In the genomic region with DNA sequence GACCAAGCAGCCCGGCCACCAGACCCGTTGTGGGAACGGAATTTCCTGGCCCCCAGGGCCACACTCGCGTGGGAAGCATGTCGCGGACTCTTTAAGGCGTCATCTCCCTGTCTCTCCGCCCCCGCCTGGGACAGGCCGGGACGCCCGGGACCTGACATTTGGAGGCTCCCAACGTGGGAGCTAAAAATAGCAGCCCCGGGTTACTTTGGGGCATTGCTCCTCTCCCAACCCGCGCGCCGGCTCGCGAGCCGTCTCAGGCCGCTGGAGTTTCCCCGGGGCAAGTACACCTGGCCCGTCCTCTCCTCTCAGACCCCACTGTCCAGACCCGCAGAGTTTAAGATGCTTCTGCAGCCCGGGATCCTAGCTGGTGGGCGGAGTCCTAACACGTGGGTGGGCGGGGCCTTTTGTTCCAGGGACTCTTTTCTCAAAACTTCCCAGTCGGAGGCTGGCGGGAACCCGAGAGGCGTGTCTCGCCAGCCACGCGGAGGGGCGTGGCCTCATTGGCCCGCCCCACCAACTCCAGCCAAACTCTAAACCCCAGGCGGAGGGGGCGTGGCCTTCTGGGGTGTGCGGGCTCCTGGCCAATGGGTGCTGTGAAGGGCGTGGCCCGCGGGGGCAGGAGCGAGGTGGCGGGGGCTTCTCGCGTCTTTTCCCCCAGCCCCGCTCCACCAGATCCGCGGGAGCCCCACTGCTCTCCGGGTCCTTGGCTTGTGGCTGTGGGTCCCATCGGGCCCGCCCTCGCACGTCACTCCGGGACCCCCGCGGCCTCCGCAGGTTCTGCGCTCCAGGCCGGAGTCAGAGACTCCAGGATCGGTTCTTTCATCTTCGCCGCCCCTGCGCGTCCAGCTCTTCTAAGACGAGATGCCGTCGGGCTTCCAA, we compare ENCODE assay signal across 8 cellular contexts. TPM values are rescaled to one million over a fixed set of nuclear protein-coding genes. Genes with fewer than 3 reads are reported as not detected.
DNase-seq lines count a peak whose midpoint lies in the region; ATAC-seq and TF ChIP-seq lines count a peak whose summit lies in the region.

A gene (plus strand): TSS at position 645 of the 879 bp plus-strand sequence. CDS start 217 bp downstream, at position 862.

- no peak for TF ChIP-seq POLR2A in NB4 (IDR thresholded peaks at IDR 0.05; ENCODE audit: extremely low read depth, insufficient read length)
- TF ChIP-seq POLR2A in transverse colon (IDR thresholded peaks at IDR 0.05), result peak; percentile 54

- H3K4me1 Mint-ChIP-seq in CD8-positive, alpha-beta memory T cell, result peaks cover 13 to 25% (median 14%) of the 10 kb centered on the region in 3 donors
- peaks cover 12% of the 10 kb centered on the region for H3K4me1 Mint-ChIP-seq in T-helper 2 cell treated with Interferon-gamma antibody and Interleukin-4, amounts not matched to agents 5 μg/mL and 100 μg/mL, for 36 hours (ENCODE audit: low read depth)

- ATAC-seq in GM21737 (IDR thresholded peaks at IDR 0.05; ENCODE audit: unreplicated experiment) (peak; percentile 48), left cardiac atrium (peak; percentile 85 to 93)

- no peaks in the 10 kb centered on the region for H3K36me3 ChIP-seq in CD8-positive, alpha-beta memory T cell (ENCODE audit: insufficient read depth, low read length)
- no peaks in the 10 kb centered on the region for H3K36me3 ChIP-seq in transverse colon

- H3K36me3 Mint-ChIP-seq in CD8-positive, alpha-beta memory T cell, result no peaks in the 10 kb centered on the region
- H3K36me3 Mint-ChIP-seq in T-helper 2 cell treated with Interferon-gamma antibody and Interleukin-4, amounts not matched to agents 5 μg/mL and 100 μg/mL, for 36 hours (ENCODE audit: low read depth), result no peaks in the 10 kb centered on the region

- peak; percentile 67 to 85 (median 76) for DNase-seq in CD8-positive, alpha-beta memory T cell
- DNase-seq in NB4 (ENCODE audit: low read depth) (peak; percentile 91), amygdala (lab: John Stamatoyannopoulos, UW) (peak in 50 of 56 donors; percentile 31 to 92 (median 58)), left cardiac atrium (peak; percentile 95), posterior cingulate gyrus (peak; percentile 39 to 93 (median 66)), transverse colon (peak; percentile 97)
- DNase-seq in T-helper 2 cell treated with Interferon-gamma antibody and Interleukin-4, amounts not matched to agents 5 μg/mL and 100 μg/mL, for 36 hours (ENCODE audit: low spot score), result peak; percentile 86

- no peaks in the 10 kb centered on the region for H3K9me3 ChIP-seq in CD8-positive, alpha-beta memory T cell (ENCODE audit: low read length)
- H3K9me3 ChIP-seq in transverse colon, result no peaks in the 10 kb centered on the region

- H3K9me3 Mint-ChIP-seq in CD8-positive, alpha-beta memory T cell, result no peaks in the 10 kb centered on the region
- H3K9me3 Mint-ChIP-seq in T-helper 2 cell treated with Interferon-gamma antibody and Interleukin-4, amounts not matched to agents 5 μg/mL and 100 μg/mL, for 36 hours, result no peaks in the 10 kb centered on the region

- in situ Hi-C loops in transverse colon (cut with MboI; ENCODE audit: low pct_ligation_motif_present in 1 of 4, low pct_unique_long_range_greater_than_20kb in 1 of 4, low sequenced_read_pairs in 3 of 4), result loop anchor here in 2 of 4 donors (25.0 kb wide), 1 partner anchor 244 kb away; a partner anchor contains a TSS

- CTCF ChIA-PET in CD8-positive, alpha-beta memory T cell (lab: Charles Lee), result interaction anchor here (0.8 to 8.4 kb wide), 13 partner anchors 10 to 280 kb away, joined by 3 to 87 read pairs (median 4); a partner anchor contains a TSS

- H3K27me3 ChIP-seq in CD8-positive, alpha-beta memory T cell (ENCODE audit: insufficient read depth, low read length, poor library complexity, severe bottlenecking), result peaks cover 8% of the 10 kb centered on the region
- H3K27me3 ChIP-seq in transverse colon, result no peaks in the 10 kb centered on the region

- POLR2A ChIA-PET in CD8-positive, alpha-beta memory T cell (lab: Charles Lee), result interaction anchor here (0.7 to 1.5 kb wide), 2 partner anchors 15 to 23 kb away, joined by 3 to 6 read pairs; no protein-coding TSS in a partner anchor

- H3K27ac ChIP-seq in CD8-positive, alpha-beta memory T cell (ENCODE audit: low read depth, low read length), result no peak within 1 kb of the TSS
- H3K27ac ChIP-seq in transverse colon, result peak within 1 kb of the TSS; percentile 84 to 89 (median 86)

- WGBS in transverse colon (ENCODE audit: low coverage in 1 of 2), 2 donors, result 0 to 10% methylated on average over 2 to 61 of the region's 71 CpGs

- TF ChIP-seq CTCF in NB4 (IDR thresholded peaks at IDR 0.05; ENCODE audit: low read depth, low read length), result no peak
- TF ChIP-seq CTCF in transverse colon (IDR thresholded peaks at IDR 0.05), result no peak

- peak within 1 kb of the TSS; percentile 79 to 92 (median 80) for H3K4me3 Mint-ChIP-seq in CD8-positive, alpha-beta memory T cell
- peak within 1 kb of the TSS; percentile 76 for H3K4me3 Mint-ChIP-seq in T-helper 2 cell treated with Interferon-gamma antibody and Interleukin-4, amounts not matched to agents 5 μg/mL and 100 μg/mL, for 36 hours

- peaks cover 20% of the 10 kb centered on the region for H3K4me1 ChIP-seq in CD8-positive, alpha-beta memory T cell (ENCODE audit: insufficient read depth, low read length)
- peaks cover 12 to 42% (median 33%) of the 10 kb centered on the region in 4 donors for H3K4me1 ChIP-seq in transverse colon

- intact Hi-C loops in left cardiac atrium (cut with DNase I) (loop anchor here (2.0 to 5.0 kb wide), 2 partner anchors 15 to 66 kb away; no protein-coding TSS in a partner anchor), posterior cingulate gyrus (cut with DNase I) (no loop called here), transverse colon (cut with DNase I; ENCODE audit: low total_unique reads) (loop anchor here (2.0 kb wide), 1 partner anchor 15 kb away; no protein-coding TSS in a partner anchor)

- peak within 1 kb of the TSS in 7 of 8 donors; percentile 56 to 92 (median 71) for H3K27ac Mint-ChIP-seq in CD8-positive, alpha-beta memory T cell
- no peak within 1 kb of the TSS for H3K27ac Mint-ChIP-seq in T-helper 2 cell treated with Interferon-gamma antibody and Interleukin-4, amounts not matched to agents 5 μg/mL and 100 μg/mL, for 36 hours

- H3K4me3 ChIP-seq in CD8-positive, alpha-beta memory T cell (ENCODE audit: low read length), result peak within 1 kb of the TSS; percentile 54
- H3K4me3 ChIP-seq in NB4 (ENCODE audit: low read depth, low read length) (peak within 1 kb of the TSS; percentile 36), transverse colon (peak within 1 kb of the TSS; percentile 41 to 71 (median 48))

- H3K27me3 Mint-ChIP-seq in CD8-positive, alpha-beta memory T cell, result peaks cover 27 to 38% of the 10 kb centered on the region in 2 donors
- peaks cover 41% of the 10 kb centered on the region for H3K27me3 Mint-ChIP-seq in T-helper 2 cell treated with Interferon-gamma antibody and Interleukin-4, amounts not matched to agents 5 μg/mL and 100 μg/mL, for 36 hours (ENCODE audit: low read depth)

- TF ChIP-seq EP300 in transverse colon (IDR thresholded peaks at IDR 0.05; ENCODE audit: low read depth), result no peak

RNA-seq across cellular contexts. Expression of the gene that starts here (rescaled TPM):
- under 1 TPM; 0.18 to 0.24 TPM for total RNA-seq in CD8-positive, alpha-beta memory T cell
- polyA plus RNA-seq in CD8-positive, alpha-beta memory T cell, result not detected
- total RNA-seq in left cardiac atrium (10 to 100 TPM; 79.1 to 87.6 TPM), transverse colon (10 to 100 TPM in 3 of 4 donors, 1 to 10 TPM in 1; 9.7 to 35.5 (median 20.3) TPM)

Comparison
In these comparisons a context has a peak if more than half of its experiments do, and no peak if none do; other contexts are left out.
1. RNA of the gene that starts here (total RNA-seq): 79.1 to 87.6 TPM in left cardiac atrium and 9.7 to 35.5 TPM in transverse colon; 0.18 to 0.24 TPM in CD8-positive, alpha-beta memory T cell; every median in the first group is over 4 times any median in the second.
2. Peak in DNase-seq and H3K4me3 ChIP-seq in CD8-positive, alpha-beta memory T cell; RNA of the gene not detected or under 1 TPM.
3. Peak in every context shown above with its lines, with median percentiles within 50 percentile points of each other: DNase-seq and H3K4me3 ChIP-seq.